Comparison of ENCODE assay signal across 8 cellular contexts in genomic region chr3:130480736-130481135, GRCh38. TPM values are rescaled to one million over a fixed set of nuclear protein-coding genes. Genes with fewer than 3 reads are reported as not detected.
DNase-seq lines count a peak whose midpoint lies in the region; ATAC-seq and TF ChIP-seq lines count a peak whose summit lies in the region.

No MANE protein-coding gene starts in this region.

- TF ChIP-seq EP300 in transverse colon (IDR thresholded peaks at IDR 0.05; ENCODE audit: low read depth), result no peak

- no peak for ATAC-seq in GM21723 (IDR thresholded peaks at IDR 0.05; ENCODE audit: unreplicated experiment)
- ATAC-seq in HG02588 (IDR thresholded peaks at IDR 0.05; ENCODE audit: unreplicated experiment), result no peak

- 23 to 32% methylated on average over 4 of the region's 4 CpGs for WGBS in transverse colon (ENCODE audit: low coverage in 1 of 2), 2 donors

- DNase-seq in NCI-H69 (lab: John Stamatoyannopoulos, UW) (peak; percentile 1), fibroblast of mammary gland (ENCODE audit: low read depth) (peak; percentile 72), progenitor cell of endocrine pancreas (ENCODE audit: low spot score, unreplicated experiment) (no peak), transverse colon (no peak), middle frontal gyrus (ENCODE audit: extremely low spot score, low spot score) (no peak)

- H3K9me3 Mint-ChIP-seq in progenitor cell of endocrine pancreas (ENCODE audit: low read depth), result peaks cover 3% of the 10 kb centered on the region

- H3K4me3 Mint-ChIP-seq in progenitor cell of endocrine pancreas (ENCODE audit: low read depth), result no peak overlapping the region

- in situ Hi-C loops in transverse colon (cut with MboI; ENCODE audit: low pct_ligation_motif_present in 1 of 4, low pct_unique_long_range_greater_than_20kb in 1 of 4, low sequenced_read_pairs in 3 of 4), result loop anchor here in 1 of 4 donors (25.0 kb wide), 1 partner anchor 107 kb away; no protein-coding TSS in a partner anchor

- H3K27ac ChIP-seq in transverse colon, result no peak overlapping the region

- intact Hi-C loops in transverse colon (cut with DNase I; ENCODE audit: low total_unique reads), result no loop called here

- H3K4me3 ChIP-seq in fibroblast of mammary gland (ENCODE audit: control insufficient read depth, low read depth, low read length), result no peak overlapping the region
- H3K4me3 ChIP-seq in transverse colon, result no peak overlapping the region

- peaks cover 7% of the 10 kb centered on the region for H3K4me1 Mint-ChIP-seq in progenitor cell of endocrine pancreas (ENCODE audit: low read depth)

- no peaks in the 10 kb centered on the region for H3K27me3 ChIP-seq in transverse colon

- TF ChIP-seq CTCF in GM12873 (IDR thresholded peaks at IDR 0.05; ENCODE audit: insufficient read depth, low read depth, low read length, missing control alignments) (peak; percentile 35), fibroblast of mammary gland (conservative IDR thresholded peaks at IDR 0.05; ENCODE audit: control insufficient read depth, insufficient read depth, low read depth, low read length) (peak; percentile 68), progenitor cell of endocrine pancreas (IDR thresholded peaks at IDR 0.05; ENCODE audit: unreplicated experiment) (peak; percentile 46), transverse colon (IDR thresholded peaks at IDR 0.05) (peak in 1 of 5 experiments; percentile 13)

- no peaks in the 10 kb centered on the region for H3K27me3 Mint-ChIP-seq in progenitor cell of endocrine pancreas

- H3K36me3 ChIP-seq in transverse colon, result no peaks in the 10 kb centered on the region

- no peaks in the 10 kb centered on the region for H3K4me1 ChIP-seq in transverse colon

- no peak overlapping the region for H3K27ac Mint-ChIP-seq in progenitor cell of endocrine pancreas

- no peak for TF ChIP-seq POLR2A in transverse colon (IDR thresholded peaks at IDR 0.05)

- H3K36me3 Mint-ChIP-seq in progenitor cell of endocrine pancreas (ENCODE audit: insufficient read depth), result no peaks in the 10 kb centered on the region

- no peaks in the 10 kb centered on the region for H3K9me3 ChIP-seq in transverse colon

RNA-seq across cellular contexts. Expression of gene COL6A6, which starts 36.2 kb away (rescaled TPM):
- total RNA-seq in progenitor cell of endocrine pancreas, result 0.12 and 0.13 TPM in 2 replicates
- total RNA-seq in transverse colon, result under 1 TPM in 2 of 4 donors, not detected in 2; under 0.01 TPM

Comparison
In these comparisons a context has a peak if more than half of its experiments do, and no peak if none do; other contexts are left out.
1. DNase-seq: peak in NCI-H69 (single experiment) and fibroblast of mammary gland (single experiment); none in progenitor cell of endocrine pancreas (single experiment), transverse colon (single experiment) and middle frontal gyrus (single experiment).